Comparison of ENCODE assay signal across 39 cellular contexts in the genomic region with DNA sequence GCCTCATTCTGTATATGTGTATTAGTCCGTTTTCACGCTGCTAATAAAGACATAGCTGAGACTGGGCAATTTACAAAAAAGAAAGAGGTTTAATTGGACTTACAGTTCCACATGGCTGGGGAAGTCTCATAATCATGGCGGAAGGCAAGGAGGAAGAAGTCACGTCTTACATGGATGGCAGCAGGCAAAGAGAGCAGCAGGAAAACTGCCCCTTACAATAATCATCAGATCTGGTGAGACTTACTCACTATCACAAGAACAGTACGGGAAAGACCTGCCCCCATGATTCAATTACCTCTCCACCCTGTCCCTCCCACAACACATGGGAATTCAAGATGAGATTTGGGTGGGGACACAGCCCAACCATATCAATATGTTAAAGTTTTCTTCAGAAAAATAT.
"Had no signal": no experiment of that assay in that cellular context is flagged by ENCODE, and none has a peak within 500 bp of the region (broad histone marks: within the 10 kb centered on the region; RNA-seq: fewer than 3 reads in every experiment).

No MANE protein-coding gene starts in this region.

- H3K4me1 ChIP-seq: adrenal gland, ascending aorta, breast epithelium had no signal

- FAIRE-seq: astrocyte, bronchial epithelial cell had no signal

- H3K27me3 Mint-ChIP-seq: activated naive CD4-positive, alpha-beta T cell treated with anti-CD3 and anti-CD28 coated beads, Interleukin-2, amount 50 U/mL, for 24 hours; activated naive CD8-positive, alpha-beta T cell; activated naive CD8-positive, alpha-beta T cell treated with anti-CD3 and anti-CD28 coated beads for 36 hours; activated naive CD8-positive, alpha-beta T cell treated with anti-CD3 and anti-CD28 coated beads, Interleukin-2, amount 50 U/mL, for 24 hours; activated T-cell treated with anti-CD3 and anti-CD28 coated beads, Interleukin-2, amount 50 U/mL, for 24 hours; activated T-helper 17 cell treated with anti-CD3 and anti-CD28 coated beads, Interleukin-2, amount 50 U/mL, for 72 hours; central memory CD8-positive, alpha-beta T cell had no signal

- DNase-seq: activated effector memory CD4-positive, alpha-beta T cell treated with anti-CD3 and anti-CD28 coated beads, Interleukin-2, amount 50 U/mL, for 16 hours; activated effector memory CD4-positive, alpha-beta T cell treated with Interleukin-2 at 50 U/mL for 16 hours; activated gamma-delta T cell; activated gamma-delta T cell treated with Interleukin-2 at 50 U/mL for 16 hours; activated naive CD4-positive, alpha-beta T cell; activated naive CD4-positive, alpha-beta T cell treated with anti-CD3 and anti-CD28 coated beads for 36 hours; activated naive CD4-positive, alpha-beta T cell treated with anti-CD3 and anti-CD28 coated beads, Interleukin-2, amount 10 ng/mL, durations not matched to agents 7 days and 5 days; activated naive CD4-positive, alpha-beta T cell treated with anti-CD3 and anti-CD28 coated beads, Interleukin-2, amount 50 U/mL, for 16 hours; activated naive CD4-positive, alpha-beta T cell treated with Interleukin-2 at 50 U/mL for 16 hours; activated naive CD8-positive, alpha-beta T cell treated with anti-CD3 and anti-CD28 coated beads for 36 hours; activated naive CD8-positive, alpha-beta T cell treated with anti-CD3 and anti-CD28 coated beads, Interleukin-2, amount 10 ng/mL, durations not matched to agents 7 days and 5 days; activated naive CD8-positive, alpha-beta T cell treated with anti-CD3 and anti-CD28 coated beads, Interleukin-2, amount 50 U/mL, for 24 hours; activated T-cell treated with anti-CD3 and anti-CD28 coated beads, Interleukin-2, amount 50 U/mL, for 24 hours; activated T-cell treated with anti-CD3 and anti-CD28 coated beads, Interleukin-2, amount 50 U/mL, for 4 hours; activated T-cell treated with anti-CD3 and anti-CD28 coated beads, Interleukin-2, amount 50 U/mL, for 48 hours; activated T-cell treated with anti-CD3 and anti-CD28 coated beads, Interleukin-2, amount 50 U/mL, for 72 hours; adrenal gland; amniotic stem cell; amygdala; anterior cingulate cortex; aorta; body of pancreas; brain microvascular endothelial cell; caudate nucleus; central memory CD4-positive, alpha-beta T cell; cerebellar nuclear complex had no signal

- H3K36me3 Mint-ChIP-seq: activated naive CD4-positive, alpha-beta T cell treated with anti-CD3 and anti-CD28 coated beads, Interleukin-2, amount 10 ng/mL, durations not matched to agents 7 days and 5 days; activated naive CD4-positive, alpha-beta T cell treated with anti-CD3 and anti-CD28 coated beads, Interleukin-2, amount 50 U/mL, for 72 hours; activated naive CD8-positive, alpha-beta T cell; activated naive CD8-positive, alpha-beta T cell treated with anti-CD3 and anti-CD28 coated beads, Interleukin-2, amount 10 ng/mL, durations not matched to agents 7 days and 5 days; brain had no signal

- H3K27me3 ChIP-seq: adrenal gland, ascending aorta, body of pancreas, brain microvascular endothelial cell, breast epithelium, cardiac muscle cell had no signal

- H3K4me1 Mint-ChIP-seq: activated naive CD4-positive, alpha-beta T cell treated with anti-CD3 and anti-CD28 coated beads, Interleukin-2, amount 50 U/mL, for 24 hours; activated naive CD8-positive, alpha-beta T cell treated with anti-CD3 and anti-CD28 coated beads for 36 hours; activated naive CD8-positive, alpha-beta T cell treated with anti-CD3 and anti-CD28 coated beads, Interleukin-2, amount 10 ng/mL, durations not matched to agents 7 days and 5 days; activated naive CD8-positive, alpha-beta T cell treated with anti-CD3 and anti-CD28 coated beads, Interleukin-2, amount 50 U/mL, for 24 hours; activated T-helper 17 cell treated with anti-CD3 and anti-CD28 coated beads, Interleukin-2, amount 50 U/mL, for 72 hours; brain; central memory CD8-positive, alpha-beta T cell had no signal

- H3K9me3 ChIP-seq: adrenal gland, body of pancreas, breast epithelium had no signal

- H3K9me3 Mint-ChIP-seq: activated naive CD4-positive, alpha-beta T cell treated with anti-CD3 and anti-CD28 coated beads, Interleukin-2, amount 50 U/mL, for 24 hours; activated naive CD8-positive, alpha-beta T cell treated with anti-CD3 and anti-CD28 coated beads for 36 hours; activated T-helper 2 cell treated with anti-CD3 and anti-CD28 coated beads, Interferon-gamma antibody, Interleukin-2, Interleukin-4, amounts not matched to agents 10 μg/mL and 5 μg/mL and 100 μg/mL, durations not matched to agents 14 hours and 24 hours and 36 hours; central memory CD8-positive, alpha-beta T cell had no signal

- H3K27ac ChIP-seq: adrenal gland, ascending aorta, body of pancreas, brain microvascular endothelial cell, breast epithelium, cardiac muscle cell had no signal

- H3K27ac Mint-ChIP-seq: activated naive CD4-positive, alpha-beta T cell treated with anti-CD3 and anti-CD28 coated beads for 36 hours; activated naive CD4-positive, alpha-beta T cell treated with anti-CD3 and anti-CD28 coated beads, Interleukin-2, amount 10 ng/mL, durations not matched to agents 7 days and 5 days; activated naive CD4-positive, alpha-beta T cell treated with anti-CD3 and anti-CD28 coated beads, Interleukin-2, amount 50 U/mL, for 24 hours; activated naive CD4-positive, alpha-beta T cell treated with anti-CD3 and anti-CD28 coated beads, Interleukin-2, amount 50 U/mL, for 72 hours; activated naive CD8-positive, alpha-beta T cell; activated naive CD8-positive, alpha-beta T cell treated with anti-CD3 and anti-CD28 coated beads for 36 hours; activated naive CD8-positive, alpha-beta T cell treated with anti-CD3 and anti-CD28 coated beads, Interleukin-2, amount 10 ng/mL, durations not matched to agents 7 days and 5 days; activated naive CD8-positive, alpha-beta T cell treated with anti-CD3 and anti-CD28 coated beads, Interleukin-2, amount 50 U/mL, for 24 hours; activated T-cell treated with anti-CD3 and anti-CD28 coated beads, Interleukin-2, amount 50 U/mL, for 24 hours; activated T-cell treated with anti-CD3 and anti-CD28 coated beads, Interleukin-2, amount 50 U/mL, for 72 hours; activated T-helper 1 cell treated with anti-CD3 and anti-CD28 coated beads, Interleukin-12 subunit alpha, Interleukin-12 subunit beta, Interleukin-2, Interleukin-4 antibody, amounts not matched to agents 30 ng/mL and 10 ng/mL and 1 ng/mL, durations not matched to agents 14 hours and 24 hours and 36 hours; activated T-helper 17 cell treated with anti-CD3 and anti-CD28 coated beads, Interleukin-2, amount 50 U/mL, for 72 hours; activated T-helper 2 cell treated with anti-CD3 and anti-CD28 coated beads, Interferon-gamma antibody, Interleukin-2, Interleukin-4, amounts not matched to agents 10 μg/mL and 5 μg/mL and 100 μg/mL, durations not matched to agents 14 hours and 24 hours and 36 hours; brain had no signal

- ATAC-seq: activated naive CD4-positive, alpha-beta T cell treated with anti-CD3 and anti-CD28 coated beads, Interleukin-2, amount 50 U/mL, for 72 hours; activated naive CD8-positive, alpha-beta T cell treated with anti-CD3 and anti-CD28 coated beads, Interleukin-2, amount 50 U/mL, for 24 hours; activated T-cell treated with anti-CD3 and anti-CD28 coated beads, Interleukin-2, amount 50 U/mL, for 4 hours; activated T-cell treated with anti-CD3 and anti-CD28 coated beads, Interleukin-2, amount 50 U/mL, for 72 hours; activated T-helper 17 cell treated with anti-CD3 and anti-CD28 coated beads, Interleukin-2, amount 50 U/mL, for 72 hours; body of pancreas had no signal

- H3K4me3 Mint-ChIP-seq: activated naive CD4-positive, alpha-beta T cell treated with anti-CD3 and anti-CD28 coated beads for 36 hours; activated naive CD4-positive, alpha-beta T cell treated with anti-CD3 and anti-CD28 coated beads, Interleukin-2, amount 10 ng/mL, durations not matched to agents 7 days and 5 days; activated naive CD4-positive, alpha-beta T cell treated with anti-CD3 and anti-CD28 coated beads, Interleukin-2, amount 50 U/mL, for 24 hours; activated naive CD8-positive, alpha-beta T cell; activated naive CD8-positive, alpha-beta T cell treated with anti-CD3 and anti-CD28 coated beads for 36 hours; activated naive CD8-positive, alpha-beta T cell treated with anti-CD3 and anti-CD28 coated beads, Interleukin-2, amount 10 ng/mL, durations not matched to agents 7 days and 5 days; activated naive CD8-positive, alpha-beta T cell treated with anti-CD3 and anti-CD28 coated beads, Interleukin-2, amount 50 U/mL, for 24 hours; activated T-cell treated with anti-CD3 and anti-CD28 coated beads, Interleukin-2, amount 50 U/mL, for 24 hours; activated T-cell treated with anti-CD3 and anti-CD28 coated beads, Interleukin-2, amount 50 U/mL, for 4 hours; activated T-cell treated with anti-CD3 and anti-CD28 coated beads, Interleukin-2, amount 50 U/mL, for 72 hours; activated T-helper 1 cell treated with anti-CD3 and anti-CD28 coated beads, Interleukin-12 subunit alpha, Interleukin-12 subunit beta, Interleukin-2, Interleukin-4 antibody, amounts not matched to agents 30 ng/mL and 10 ng/mL and 1 ng/mL, durations not matched to agents 14 hours and 24 hours and 36 hours; activated T-helper 17 cell treated with anti-CD3 and anti-CD28 coated beads, Interleukin-2, amount 50 U/mL, for 72 hours; brain; central memory CD8-positive, alpha-beta T cell had no signal

- H3K4me3 ChIP-seq: adrenal gland, ascending aorta, body of pancreas, breast epithelium, cardiac muscle cell had no signal

- H3K36me3 ChIP-seq: adrenal gland, ascending aorta, brain microvascular endothelial cell, breast epithelium, cardiac muscle cell had no signal
